ENCODE assay signal across 8 cellular contexts in genomic region chr2:237689569-237690131, GRCh38.
DNase-seq lines count a peak whose midpoint lies in the region; ATAC-seq, FAIRE-seq and TF ChIP-seq lines count a peak whose summit lies in the region.

No MANE protein-coding gene starts in this region.

- 0 out of 2 replicates have a peak overlapping the region, but pooled peaks have one; percentile 5 for H3K23ac ChIP-seq in IMR-90 (ENCODE audit: low read depth, low read length)

- peak overlapping the region in 1 of 2 experiments; percentile 42; a peak in 1 of 4 replicates for H4K8ac ChIP-seq in IMR-90 (ENCODE audit: low read depth in 2 of 2, low read length in 2 of 2)

- CTCF ChIA-PET in A673 (lab: Charles Lee) (interaction anchor here (1.0 kb wide), 1 partner anchor 16 kb away, joined by 4 read pairs; no protein-coding TSS in a partner anchor), IMR-90 (lab: Yijun Ruan, JAX) (interaction anchor here (0.9 to 1.2 kb wide), 2 partner anchors 16 to 56 kb away, joined by 3 read pairs; no protein-coding TSS in a partner anchor)

- H2AK9ac ChIP-seq in IMR-90 (replicated peaks; ENCODE audit: low read depth, low read length, poor library complexity): no peak overlapping the region

- TF ChIP-seq RAD21 in IMR-90 (IDR thresholded peaks at IDR 0.05; ENCODE audit: low read length): no peak

- H3K9me1 ChIP-seq in IMR-90 (ENCODE audit: insufficient read depth, low read length): peaks cover 19% of the 10 kb centered on the region

- 0 out of 2 replicates have a peak overlapping the region, but pooled peaks have one; percentile 32 for H4K91ac ChIP-seq in IMR-90 (ENCODE audit: insufficient read depth, low read depth, low read length)

- H2AFZ ChIP-seq in IMR-90 (replicated peaks; ENCODE audit: low read length, poor library complexity): no peak overlapping the region

- H2AK5ac ChIP-seq in IMR-90 (ENCODE audit: low read depth, low read length): peak overlapping the region; percentile 37

- POLR2A ChIA-PET in A673 (lab: Charles Lee; ENCODE audit: low non-redundant PET) (no interaction called here), IMR-90 (lab: Charles Lee; ENCODE audit: unreplicated experiment) (no interaction called here)

- DNase-seq in A673 (ENCODE audit: low spot score) (peak; percentile 43), IMR-90 (no peak), bronchial epithelial cell (ENCODE audit: low read depth) (peak; percentile 52), SIG-M5 (lab: John Stamatoyannopoulos, UW) (no peak)
- no peak for DNase-seq in stimulated activated CD4-positive, alpha-beta T cell treated with anti-CD3 and anti-CD28 coated beads, Interleukin-1b, Interleukin-23, amount 100 ng/mL, for 48 hours
- no peak for DNase-seq in central memory CD4-positive, alpha-beta T cell

- H3K4me2 ChIP-seq in IMR-90 (ENCODE audit: low read depth, low read length): no peak overlapping the region

- no peak for ATAC-seq in IMR-90 (ENCODE audit: low read depth)
- ATAC-seq in HG02938 (IDR thresholded peaks at IDR 0.05; ENCODE audit: unreplicated experiment): no peak

- intact Hi-C loops in A673 (cut with micrococcal nuclease; ENCODE audit: unreplicated experiment): loop anchor here (5.0 kb wide), 1 partner anchor 38 kb away; no protein-coding TSS in a partner anchor
- intact Hi-C loops in IMR-90 (cut with micrococcal nuclease): loop anchor here (5.0 kb wide), 2 partner anchors 38 to 58 kb away; no protein-coding TSS in a partner anchor

- peak overlapping the region; percentile 45; the same call in 1 of the 2 replicates for H2BK120ac ChIP-seq in IMR-90 (ENCODE audit: low read depth, low read length)

- H3K18ac ChIP-seq in IMR-90 (ENCODE audit: low read depth, low read length): no peak overlapping the region

- peaks cover 23 to 73% of the 10 kb centered on the region in 2 experiments for H3K79me1 ChIP-seq in IMR-90 (ENCODE audit: low read depth in 1 of 2, low read length in 2 of 2)

- no peak overlapping the region for H3K56ac ChIP-seq in IMR-90 (ENCODE audit: extremely low read depth, insufficient read depth, low read length)

- no peaks in the 10 kb centered on the region for H3K27me3 ChIP-seq in A673 (replicated peaks; ENCODE audit: insufficient read depth, low read depth, low read length, poor library complexity)
- H3K27me3 ChIP-seq in IMR-90 (ENCODE audit: control insufficient read depth, insufficient read depth, low read length): no peaks in the 10 kb centered on the region
- no peaks in the 10 kb centered on the region for H3K27me3 ChIP-seq in bronchial epithelial cell (ENCODE audit: control insufficient read depth, insufficient read depth, low read length)
- H3K27me3 ChIP-seq in mucosa of rectum (ENCODE audit: control insufficient read depth in 2 of 2, insufficient read depth in 2 of 2, low read length in 2 of 2): no peaks in the 10 kb centered on the region

- TF ChIP-seq POLR2A in IMR-90 (IDR thresholded peaks at IDR 0.05; ENCODE audit: low read depth, low read length): no peak

- H4K20me1 ChIP-seq in IMR-90 (ENCODE audit: insufficient read depth, low read length): peaks cover 17% of the 10 kb centered on the region; the same call in 1 of the 2 replicates

- peak overlapping the region; percentile 40; the same call in 1 of the 2 replicates for H2BK20ac ChIP-seq in IMR-90 (ENCODE audit: low read depth, low read length)

- H2BK15ac ChIP-seq in IMR-90 (ENCODE audit: low read depth, low read length): peak overlapping the region; percentile 12; the same call in 1 of the 3 replicates

- H3K27ac ChIP-seq in A673 (ENCODE audit: low read depth, low read length, poor library complexity, severe bottlenecking): no peak overlapping the region
- H3K27ac ChIP-seq in IMR-90 (ENCODE audit: insufficient read depth, low read length): no peak overlapping the region
- H3K27ac ChIP-seq in mucosa of rectum (ENCODE audit: low read depth in 2 of 2, low read length in 2 of 2): peak overlapping the region; percentile 26 to 30

- H3K4me3 ChIP-seq in A673 (ENCODE audit: low read depth, low read length, poor library complexity, severe bottlenecking): no peak overlapping the region
- H3K4me3 ChIP-seq in IMR-90 (ENCODE audit: insufficient read depth, low read depth, low read length): no peak overlapping the region
- H3K4me3 ChIP-seq in bronchial epithelial cell (ENCODE audit: low read depth, low read length): no peak overlapping the region
- H3K4me3 ChIP-seq in mucosa of rectum (ENCODE audit: low read length in 2 of 2): no peak overlapping the region

- in situ Hi-C loops in IMR-90 (cut with MboI; ENCODE audit: low sequenced_read_pairs): no loop called here

- H3K9me3 ChIP-seq in A673 (ENCODE audit: low read depth, low read length, poor library complexity, severe bottlenecking) (no peaks in the 10 kb centered on the region), IMR-90 (ENCODE audit: control insufficient read depth, insufficient read depth, low read length) (no peaks in the 10 kb centered on the region), mucosa of rectum (ENCODE audit: control insufficient read depth in 2 of 2, low read length in 2 of 2) (no peaks in the 10 kb centered on the region)

- H3K4ac ChIP-seq in IMR-90 (ENCODE audit: low read depth, low read length): peak overlapping the region; percentile 38

- no peak for TF ChIP-seq CTCF in A673 (conservative IDR thresholded peaks at IDR 0.05; ENCODE audit: low read depth, low read length)
- no peak for TF ChIP-seq CTCF in IMR-90 (conservative IDR thresholded peaks at IDR 0.05; ENCODE audit: low read depth, low read length)
- TF ChIP-seq CTCF in bronchial epithelial cell (IDR thresholded peaks at IDR 0.05; ENCODE audit: insufficient read depth, low read length, severe bottlenecking): no peak

- H3K14ac ChIP-seq in IMR-90 (replicated peaks; ENCODE audit: low read depth, low read length): no peak overlapping the region; the same call in 1 of the 2 replicates

- H3K9ac ChIP-seq in IMR-90 (ENCODE audit: low read depth, low read length) (no peak overlapping the region), mucosa of rectum (ENCODE audit: low read depth in 1 of 2, low read length in 2 of 2) (peak overlapping the region in 1 of 2 donors; percentile 30)

- BruUV-seq in A673 (replicated peaks; lab: Mats Ljungman, UMichigan): no TSS peak
- no TSS peak for BruUV-seq in IMR-90 (replicated peaks; lab: Mats Ljungman, UMichigan)

- no peak overlapping the region for H4K5ac ChIP-seq in IMR-90 (ENCODE audit: low read depth, low read length)

- H2BK5ac ChIP-seq in IMR-90 (ENCODE audit: low read depth, low read length, poor library complexity, severe bottlenecking): no peak overlapping the region

- H3K36me3 ChIP-seq in A673 (ENCODE audit: insufficient read depth, low read length, poor library complexity, severe bottlenecking) (no peaks in the 10 kb centered on the region), IMR-90 (ENCODE audit: control insufficient read depth, insufficient read depth, low read length) (no peaks in the 10 kb centered on the region), bronchial epithelial cell (ENCODE audit: control insufficient read depth, insufficient read depth, low read length) (no peaks in the 10 kb centered on the region), mucosa of rectum (ENCODE audit: control insufficient read depth in 2 of 2, insufficient read depth in 2 of 2, low read length in 2 of 2) (no peaks in the 10 kb centered on the region)

- WGBS in IMR-90 (ENCODE audit: extremely low coverage in 2 of 2, insufficient read length in 1 of 2), 2 experiments: 80% methylated on average over 1 of the region's 5 CpGs; no CpG with 5 or more reads in 1 of the 2 experiments

- dilution Hi-C loops in IMR-90 (cut with HindIII; ENCODE audit: low sequenced_read_pairs, unreplicated experiment): no loop called here

- no peak for FAIRE-seq in bronchial epithelial cell (lab: Jason Lieb, UNC)

- H3K4me1 ChIP-seq in A673 (ENCODE audit: insufficient read depth, low read length, poor library complexity, severe bottlenecking) (peaks cover 34% of the 10 kb centered on the region), IMR-90 (ENCODE audit: control insufficient read depth, insufficient read depth, low read length) (peaks cover 25% of the 10 kb centered on the region), mucosa of rectum (ENCODE audit: control insufficient read depth in 2 of 2, insufficient read depth in 2 of 2, low read length in 2 of 2) (peaks cover 21 to 47% of the 10 kb centered on the region in 2 donors)

TF ChIP-seq in IMR-90, 13 proteins besides CTCF, POLR2A, EP300 and RAD21:
- TF ChIP-seq SMC3 (IDR thresholded peaks at IDR 0.05; ENCODE audit: low read depth, low read length) (no peak), MXI1 (IDR thresholded peaks at IDR 0.05; ENCODE audit: borderline replicate concordance, low read depth, low read length) (no peak), MAZ (IDR thresholded peaks at IDR 0.05; ENCODE audit: borderline replicate concordance, low read depth, low read length) (no peak), MAFK (IDR thresholded peaks at IDR 0.05; ENCODE audit: low read depth, low read length) (no peak), CEBPB (IDR thresholded peaks at IDR 0.05; ENCODE audit: low read depth, low read length) (no peak), FOS (IDR thresholded peaks at IDR 0.05; ENCODE audit: low read depth, low read length) (no peak), CHD1 (IDR thresholded peaks at IDR 0.05; ENCODE audit: low read depth, low read length) (no peak), ELK1 (IDR thresholded peaks at IDR 0.05; ENCODE audit: borderline replicate concordance, low read depth, low read length) (no peak), RCOR1 (IDR thresholded peaks at IDR 0.05; ENCODE audit: insufficient replicate concordance, low read length) (no peak), BHLHE40 (IDR thresholded peaks at IDR 0.05; ENCODE audit: low read depth, low read length) (no peak)

Comparison
In these comparisons a context has a peak if more than half of its experiments do, and no peak if none do; other contexts are left out.
1. DNase-seq: peak in A673 (single experiment) and bronchial epithelial cell (single experiment); none in IMR-90 (single experiment), stimulated activated CD4-positive, alpha-beta T cell treated with anti-CD3 and anti-CD28 coated beads, Interleukin-1b, Interleukin-23, amount 100 ng/mL, for 48 hours (single experiment), central memory CD4-positive, alpha-beta T cell (single experiment) and SIG-M5 (single experiment).
2. H3K27ac ChIP-seq: peak in mucosa of rectum (2 of 2); none in A673 (single experiment) and IMR-90 (single experiment).